ENCODE assay signal across 8 cellular contexts in genomic region chr2:68594674-68595492, GRCh38. TPM values are rescaled to one million over a fixed set of nuclear protein-coding genes. Genes with fewer than 3 reads are reported as not detected.
DNase-seq lines count a peak whose midpoint lies in the region; ATAC-seq, FAIRE-seq and TF ChIP-seq lines count a peak whose summit lies in the region.

No MANE protein-coding gene starts in this region.

- in situ Hi-C loops in GM13976 (cut with MboI; ENCODE audit: low sequenced_read_pairs, unreplicated experiment) = no loop called here
- in situ Hi-C loops in astrocyte of the spinal cord (cut with HindIII; ENCODE audit: low sequenced_read_pairs) = no loop called here

- H3K9me3 Mint-ChIP-seq in T-cell = peaks cover 0 to 6% (median 3%) of the 10 kb centered on the region in 3 donors

- H3K9ac ChIP-seq in keratinocyte (ENCODE audit: control insufficient read depth, extremely low read depth, insufficient read depth, low read length) = no peak overlapping the region

- no peaks in the 10 kb centered on the region for H3K79me2 ChIP-seq in keratinocyte (ENCODE audit: control insufficient read depth, insufficient read depth, low read length)

- H3K4me1 ChIP-seq in keratinocyte (ENCODE audit: control insufficient read depth, extremely low read depth, insufficient read depth, low read length) = no peaks in the 10 kb centered on the region

- H3K9me1 ChIP-seq in keratinocyte (ENCODE audit: control insufficient read depth, extremely low read depth, insufficient read depth, low read length) = no peaks in the 10 kb centered on the region

- H3K9me3 ChIP-seq in keratinocyte (ENCODE audit: control insufficient read depth, low read depth, low read length) = no peaks in the 10 kb centered on the region

- DNase-seq in GM13976 (ENCODE audit: low spot score) (peak; percentile 16), HPDE6-E6E7 (ENCODE audit: extremely low spot score) (peak; percentile 33), T-cell (peak in 31 of 34 experiments; percentile 9 to 55 (median 41)), astrocyte of the spinal cord (ENCODE audit: low read depth, low spot score) (peak; percentile 62), keratinocyte (ENCODE audit: low read depth, low spot score) (no peak)
- peak in 2 of 3 donors; percentile 6 to 21 for DNase-seq in stimulated activated CD4-positive, alpha-beta T cell treated with anti-CD3 and anti-CD28 coated beads, TNF-alpha, amount 100 ng/mL, for 1 hour (ENCODE audit: low read depth in 3 of 3, low spot score in 1 of 3)

- no peak overlapping the region for H3K4me3 Mint-ChIP-seq in T-cell

- dilution Hi-C loops in keratinocyte (cut with MboI; ENCODE audit: extremely low pct_ligation_motif_present, low sequenced_read_pairs) = no loop called here

- H3K27me3 ChIP-seq in keratinocyte (ENCODE audit: control insufficient read depth, extremely low read depth, insufficient read depth, low read length) = no peaks in the 10 kb centered on the region

- no peaks in the 10 kb centered on the region for H4K20me1 ChIP-seq in keratinocyte (ENCODE audit: control insufficient read depth, extremely low read depth, insufficient read depth, low read length)

- CTCF ChIA-PET in T-cell (lab: Charles Lee) = interaction anchor here (0.6 to 4.7 kb wide), 21 partner anchors 10 to 349 kb away, joined by 3 to 73 read pairs (median 3); no protein-coding TSS in a partner anchor

- peak; percentile 70 for FAIRE-seq in keratinocyte (lab: Jason Lieb, UNC)

- H3K36me3 ChIP-seq in keratinocyte (ENCODE audit: control insufficient read depth in 2 of 2, extremely low read depth in 1 of 2, insufficient read depth in 2 of 2, low read length in 2 of 2) = no peaks in the 10 kb centered on the region

- peaks cover 4% of the 10 kb centered on the region for H3K36me3 Mint-ChIP-seq in T-cell

- peak; percentile 91 for TF ChIP-seq CTCF in 22Rv1 (IDR thresholded peaks at IDR 0.05)
- peak; percentile 70 for TF ChIP-seq CTCF in GM13976 (IDR thresholded peaks at IDR 0.05; ENCODE audit: borderline replicate concordance, control extremely low read depth, extremely low read depth, insufficient read depth, missing control alignments)
- TF ChIP-seq CTCF in astrocyte of the spinal cord (IDR thresholded peaks at IDR 0.05; ENCODE audit: low read depth, low read length) = peak; percentile 91
- TF ChIP-seq CTCF in keratinocyte (optimal IDR thresholded peaks at IDR 0.05 in 1 of 3, IDR thresholded peaks at IDR 0.05 in 1 of 3, conservative IDR thresholded peaks at IDR 0.05 in 1 of 3; ENCODE audit: extremely low read depth in 1 of 3, insufficient read depth in 2 of 3, low read length in 3 of 3) = peak; percentile 57 to 84 (median 71)

- POLR2A ChIA-PET in T-cell (lab: Charles Lee) = interaction anchor here in 1 of 2 donors (0.6 kb wide), 2 partner anchors 21 to 67 kb away, joined by 3 to 12 read pairs; no protein-coding TSS in a partner anchor

- H3K27me3 Mint-ChIP-seq in T-cell = peaks cover 2 to 18% of the 10 kb centered on the region in 2 donors

- H3K27ac Mint-ChIP-seq in T-cell = no peak overlapping the region

- H3K4me3 ChIP-seq in astrocyte of the spinal cord (ENCODE audit: low read depth, low read length) (no peak overlapping the region), keratinocyte (ENCODE audit: control insufficient read depth in 2 of 3, extremely low read depth in 1 of 3, insufficient read depth in 2 of 3, low read depth in 1 of 3, low read length in 3 of 3) (no peak overlapping the region)

- peak overlapping the region; percentile 42 for H3K4me2 ChIP-seq in keratinocyte (ENCODE audit: control insufficient read depth, extremely low read depth, insufficient read depth, low read depth, low read length)

- H3K27ac ChIP-seq in 22Rv1 (peak overlapping the region; percentile 66), keratinocyte (ENCODE audit: control insufficient read depth, insufficient read depth, low read length) (no peak overlapping the region)

- peaks cover 7 to 11% (median 8%) of the 10 kb centered on the region in 3 donors for H3K4me1 Mint-ChIP-seq in T-cell

- H2AFZ ChIP-seq in keratinocyte (ENCODE audit: control insufficient read depth, low read length) = no peak overlapping the region

- ATAC-seq in T-cell (replicated peaks in 1 of 4) (peak in 2 of 4 experiments; percentile 32 to 45), GM18502 (IDR thresholded peaks at IDR 0.05; ENCODE audit: poor library complexity, unreplicated experiment) (no peak)

RNA-seq across cellular contexts. Expression of gene PROKR1, which starts 48.5 kb away (rescaled TPM):
- not detected for total RNA-seq in T-cell
- polyA plus RNA-seq in keratinocyte = 0.01 TPM in 1 of 3 replicates, not detected in the others
- polyA plus RNA-seq in keratinocyte (2011; ENCODE audit: low read depth) = not detected
- not detected in 2 replicates for polyA plus RNA-seq in keratinocyte (2011; cell fraction: cytosol; rRNA removed)
- 0.05 and 0.08 TPM in 2 replicates for polyA plus RNA-seq in keratinocyte (2011; cell fraction: nucleus; rRNA removed)
- polyA plus RNA-seq in keratinocyte (2012; ENCODE audit: low replicate concordance) = 0.06 TPM in 1 of 2 replicates, not detected in the other
- polyA minus RNA-seq in keratinocyte = not detected in 3 replicates
- not detected for polyA minus RNA-seq in keratinocyte (2011; cell fraction: cytosol; rRNA and poly(A)+ RNA removed)
- 0.16 TPM in 1 of 2 replicates, not detected in the other for polyA minus RNA-seq in keratinocyte (2011; cell fraction: nucleus; rRNA and poly(A)+ RNA removed)
